20 cellular contexts compared by ENCODE assay signal in the genomic region with DNA sequence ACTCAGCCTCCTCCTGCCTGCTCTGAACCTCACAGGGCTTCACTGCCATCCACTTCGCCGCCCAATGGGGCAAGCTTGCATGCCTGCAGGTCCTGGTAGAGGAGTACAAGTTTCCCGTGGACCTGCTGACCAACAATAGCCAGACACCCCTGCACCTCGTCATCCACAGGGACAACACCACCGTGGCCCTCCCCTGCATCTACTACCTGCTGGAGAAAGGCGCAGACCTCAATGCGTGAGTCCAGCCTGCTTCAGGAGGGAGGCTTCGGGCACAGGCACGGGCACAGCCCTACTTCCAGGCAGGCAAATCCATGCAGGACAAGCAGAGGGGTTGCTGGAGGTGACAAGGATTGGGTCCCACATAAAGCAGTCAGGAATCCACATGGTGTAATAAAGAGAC. TPM values are rescaled to one million over a fixed set of nuclear protein-coding genes. Genes with fewer than 3 reads are reported as not detected.
A peak's percentile ranks its signal among the peaks of the same experiment; 100 is the strongest.
DNase-seq lines count a peak whose midpoint lies in the region; ATAC-seq and TF ChIP-seq lines count a peak whose summit lies in the region.
"Had no signal": no experiment of that assay in that cellular context is flagged by ENCODE, and none has a peak within 500 bp of the region (broad histone marks: within the 10 kb centered on the region; RNA-seq: fewer than 3 reads in every experiment).

No MANE protein-coding gene starts in this region.

- CTCF ChIA-PET in activated CD8-positive, alpha-beta T cell treated with anti-CD3 and anti-CD28 coated beads, Interleukin-2, amount 10 ng/mL, durations not matched to agents 7 days and 5 days (lab: Charles Lee): interaction anchor here (4.8 kb wide), 1 partner anchor 14 kb away, joined by 39 read pairs; no protein-coding TSS in a partner anchor
- CTCF ChIA-PET in activated CD8-positive, alpha-beta T cell treated with anti-CD3 and anti-CD28 coated beads for 36 hours (lab: Charles Lee): interaction anchor here (0.7 to 2.6 kb wide), 5 partner anchors 15 to 31 kb away, joined by 3 to 9 read pairs (median 4); no protein-coding TSS in a partner anchor
- CTCF ChIA-PET in naive thymus-derived CD4-positive, alpha-beta T cell (lab: Charles Lee): no interaction called here

- TF ChIP-seq POLR2A in testis (IDR thresholded peaks at IDR 0.05): no peak

- no peak for DNase-seq in activated CD8-positive, alpha-beta T cell treated with anti-CD3 and anti-CD28 coated beads, Interleukin-2, amount 10 ng/mL, durations not matched to agents 7 days and 5 days
- no peak for DNase-seq in activated CD8-positive, alpha-beta T cell treated with anti-CD3 and anti-CD28 coated beads for 36 hours
- DNase-seq in chondrocyte (ENCODE audit: low spot score) (no peak), testis (peak; percentile 13), HT-29 (ENCODE audit: low spot score) (no peak), hippocampal formation (lab: John Stamatoyannopoulos, UW) (no peak)
- DNase-seq in naive thymus-derived CD4-positive, alpha-beta T cell: no peak
- DNase-seq in stimulated activated CD4-positive, alpha-beta T cell treated with anti-CD3 and anti-CD28 coated beads, Interleukin-2, amount 100 ng/mL, for 24 hours: no peak
- DNase-seq: activated CD4-positive, alpha-beta T cell treated with anti-CD3 and anti-CD28 coated beads, Interleukin-2, amount 10 ng/mL, durations not matched to agents 24 days and 14 days; activated effector memory CD4-positive, alpha-beta T cell treated with Interleukin-2 at 50 U/mL for 16 hours; erythroblast; NCI-H2081 treated with DMSO at 0.1 percent for 48 hours; NCI-H526 treated with DMSO at 0.1 percent for 48 hours; PC-3 had no signal

- peaks cover 9% of the 10 kb centered on the region in 2 donors for H3K4me1 ChIP-seq in naive thymus-derived CD4-positive, alpha-beta T cell (ENCODE audit: control insufficient read depth in 2 of 2, insufficient read depth in 2 of 2, low read length in 2 of 2)
- peaks cover 15% of the 10 kb centered on the region for H3K4me1 ChIP-seq in testis

- no peaks in the 10 kb centered on the region for H3K9me3 Mint-ChIP-seq in activated CD8-positive, alpha-beta T cell treated with anti-CD3 and anti-CD28 coated beads, Interleukin-2, amount 10 ng/mL, durations not matched to agents 7 days and 5 days (ENCODE audit: insufficient read depth)
- no peaks in the 10 kb centered on the region for H3K9me3 Mint-ChIP-seq in activated CD8-positive, alpha-beta T cell treated with anti-CD3 and anti-CD28 coated beads for 36 hours
- H3K9me3 Mint-ChIP-seq in chondrocyte (ENCODE audit: low read depth): no peaks in the 10 kb centered on the region
- no peaks in the 10 kb centered on the region for H3K9me3 Mint-ChIP-seq in naive thymus-derived CD4-positive, alpha-beta T cell
- H3K9me3 Mint-ChIP-seq: activated CD4-positive, alpha-beta T cell treated with anti-CD3 and anti-CD28 coated beads, Interleukin-2, amount 10 ng/mL, durations not matched to agents 24 days and 14 days; CD4-positive, CD25-positive, alpha-beta regulatory T cell; stimulated activated naive CD8-positive, alpha-beta T cell treated with anti-CD3 and anti-CD28 coated beads, Interleukin-15, Interleukin-2, amounts not matched to agents 100 ng/mL and 50 ng/mL, for 24 hours had no signal

- peaks cover 22% of the 10 kb centered on the region for H3K4me1 Mint-ChIP-seq in activated CD8-positive, alpha-beta T cell treated with anti-CD3 and anti-CD28 coated beads, Interleukin-2, amount 10 ng/mL, durations not matched to agents 7 days and 5 days (ENCODE audit: low read depth)
- peaks cover 16% of the 10 kb centered on the region for H3K4me1 Mint-ChIP-seq in activated CD8-positive, alpha-beta T cell treated with anti-CD3 and anti-CD28 coated beads for 36 hours (ENCODE audit: low read depth)
- H3K4me1 Mint-ChIP-seq in chondrocyte (ENCODE audit: low read depth): peaks cover 17% of the 10 kb centered on the region
- H3K4me1 Mint-ChIP-seq in naive thymus-derived CD4-positive, alpha-beta T cell: peaks cover 15 to 28% (median 21%) of the 10 kb centered on the region in 7 donors

- H3K27me3 ChIP-seq in naive thymus-derived CD4-positive, alpha-beta T cell (ENCODE audit: control insufficient read depth in 2 of 2, insufficient read depth in 2 of 2, low read length in 2 of 2): no peaks in the 10 kb centered on the region
- H3K27me3 ChIP-seq in testis: no peaks in the 10 kb centered on the region

- POLR2A ChIA-PET in activated CD8-positive, alpha-beta T cell treated with anti-CD3 and anti-CD28 coated beads, Interleukin-2, amount 10 ng/mL, durations not matched to agents 7 days and 5 days (lab: Charles Lee): no interaction called here
- POLR2A ChIA-PET in activated CD8-positive, alpha-beta T cell treated with anti-CD3 and anti-CD28 coated beads for 36 hours (lab: Charles Lee): no interaction called here
- POLR2A ChIA-PET in naive thymus-derived CD4-positive, alpha-beta T cell (lab: Charles Lee): no interaction called here

- intact Hi-C loops in activated CD8-positive, alpha-beta T cell treated with anti-CD3 and anti-CD28 coated beads for 36 hours (cut with micrococcal nuclease): no loop called here
- intact Hi-C loops in naive thymus-derived CD4-positive, alpha-beta T cell (cut with micrococcal nuclease): loop anchor here (5.0 kb wide), 2 partner anchors 88 to 248 kb away; partner anchors contain the start of genes NAGK (in 1 of the 2) and PAIP2B (in 1 of the 2)
- intact Hi-C loops in testis (cut with DNase I; ENCODE audit: low total_unique reads): no loop called here

- TF ChIP-seq CTCF in activated CD8-positive, alpha-beta T cell treated with anti-CD3 and anti-CD28 coated beads for 36 hours (IDR thresholded peaks at IDR 0.05): no peak
- TF ChIP-seq CTCF in chondrocyte (IDR thresholded peaks at IDR 0.05): no peak
- no peak for TF ChIP-seq CTCF in testis (IDR thresholded peaks at IDR 0.05)

- no peaks in the 10 kb centered on the region for H3K9me3 ChIP-seq in naive thymus-derived CD4-positive, alpha-beta T cell (ENCODE audit: control insufficient read depth in 2 of 3, low read length in 3 of 3)
- no peaks in the 10 kb centered on the region for H3K9me3 ChIP-seq in testis

- WGBS in testis, 2 donors: 89 to 90% methylated on average over 6 to 9 of the region's 9 CpGs

- H3K36me3 Mint-ChIP-seq in activated CD8-positive, alpha-beta T cell treated with anti-CD3 and anti-CD28 coated beads, Interleukin-2, amount 10 ng/mL, durations not matched to agents 7 days and 5 days (ENCODE audit: low read depth): no peaks in the 10 kb centered on the region
- no peaks in the 10 kb centered on the region for H3K36me3 Mint-ChIP-seq in activated CD8-positive, alpha-beta T cell treated with anti-CD3 and anti-CD28 coated beads for 36 hours (ENCODE audit: low read depth)
- H3K36me3 Mint-ChIP-seq in chondrocyte (ENCODE audit: low read depth): no peaks in the 10 kb centered on the region
- peaks cover 0 to 2% (median 0%) of the 10 kb centered on the region in 5 donors for H3K36me3 Mint-ChIP-seq in naive thymus-derived CD4-positive, alpha-beta T cell
- H3K36me3 Mint-ChIP-seq: CD4-positive, CD25-positive, alpha-beta regulatory T cell had no signal

- ATAC-seq in activated CD8-positive, alpha-beta T cell treated with anti-CD3 and anti-CD28 coated beads, Interleukin-2, amount 10 ng/mL, durations not matched to agents 7 days and 5 days: no peak
- no peak for ATAC-seq in activated CD8-positive, alpha-beta T cell treated with anti-CD3 and anti-CD28 coated beads for 36 hours
- no peak for ATAC-seq in naive thymus-derived CD4-positive, alpha-beta T cell
- ATAC-seq: PC-3 had no signal

- H3K4me3 Mint-ChIP-seq in activated CD8-positive, alpha-beta T cell treated with anti-CD3 and anti-CD28 coated beads, Interleukin-2, amount 10 ng/mL, durations not matched to agents 7 days and 5 days: peak overlapping the region; percentile 39
- no peak overlapping the region for H3K4me3 Mint-ChIP-seq in activated CD8-positive, alpha-beta T cell treated with anti-CD3 and anti-CD28 coated beads for 36 hours
- H3K4me3 Mint-ChIP-seq in chondrocyte (ENCODE audit: unreplicated experiment): peak overlapping the region; percentile 48
- H3K4me3 Mint-ChIP-seq in naive thymus-derived CD4-positive, alpha-beta T cell: peak overlapping the region in 7 of 10 donors; percentile 52 to 79 (median 65)
- H3K4me3 Mint-ChIP-seq: activated CD4-positive, alpha-beta T cell treated with anti-CD3 and anti-CD28 coated beads, Interleukin-2, amount 10 ng/mL, durations not matched to agents 24 days and 14 days had no signal

- H3K36me3 ChIP-seq in naive thymus-derived CD4-positive, alpha-beta T cell (ENCODE audit: control insufficient read depth in 2 of 3, insufficient read depth in 3 of 3, low read length in 3 of 3): no peaks in the 10 kb centered on the region
- no peaks in the 10 kb centered on the region for H3K36me3 ChIP-seq in testis (ENCODE audit: low read depth, missing control alignments)

- no peak overlapping the region for H3K4me3 ChIP-seq in naive thymus-derived CD4-positive, alpha-beta T cell (ENCODE audit: low read length)
- H3K4me3 ChIP-seq in testis: no peak overlapping the region

- H3K27me3 Mint-ChIP-seq in activated CD8-positive, alpha-beta T cell treated with anti-CD3 and anti-CD28 coated beads, Interleukin-2, amount 10 ng/mL, durations not matched to agents 7 days and 5 days (ENCODE audit: low read depth): peaks cover 2% of the 10 kb centered on the region
- no peaks in the 10 kb centered on the region for H3K27me3 Mint-ChIP-seq in activated CD8-positive, alpha-beta T cell treated with anti-CD3 and anti-CD28 coated beads for 36 hours
- H3K27me3 Mint-ChIP-seq in chondrocyte (ENCODE audit: low read depth): no peaks in the 10 kb centered on the region
- H3K27me3 Mint-ChIP-seq in naive thymus-derived CD4-positive, alpha-beta T cell: peaks cover 0 to 7% (median 0%) of the 10 kb centered on the region in 5 donors
- H3K27me3 Mint-ChIP-seq: stimulated activated naive CD8-positive, alpha-beta T cell treated with anti-CD3 and anti-CD28 coated beads, Interleukin-15, Interleukin-2, amounts not matched to agents 100 ng/mL and 50 ng/mL, for 24 hours had no signal

- no peak overlapping the region for H3K27ac Mint-ChIP-seq in activated CD8-positive, alpha-beta T cell treated with anti-CD3 and anti-CD28 coated beads, Interleukin-2, amount 10 ng/mL, durations not matched to agents 7 days and 5 days
- no peak overlapping the region for H3K27ac Mint-ChIP-seq in activated CD8-positive, alpha-beta T cell treated with anti-CD3 and anti-CD28 coated beads for 36 hours
- no peak overlapping the region for H3K27ac Mint-ChIP-seq in chondrocyte (ENCODE audit: unreplicated experiment)
- H3K27ac Mint-ChIP-seq in naive thymus-derived CD4-positive, alpha-beta T cell: peak overlapping the region in 2 of 9 donors; percentile 59 to 76
- H3K27ac Mint-ChIP-seq: activated CD4-positive, alpha-beta T cell treated with anti-CD3 and anti-CD28 coated beads, Interleukin-2, amount 10 ng/mL, durations not matched to agents 24 days and 14 days; stimulated activated naive CD8-positive, alpha-beta T cell treated with anti-CD3 and anti-CD28 coated beads, Interleukin-15, Interleukin-2, amounts not matched to agents 100 ng/mL and 50 ng/mL, for 24 hours had no signal

- H3K27ac ChIP-seq in naive thymus-derived CD4-positive, alpha-beta T cell (ENCODE audit: low read depth, low read length): no peak overlapping the region
- H3K27ac ChIP-seq in testis: no peak overlapping the region

RNA-seq across cellular contexts. Expression of gene ANKRD53, which starts 1.2 kb away (rescaled TPM):
- not detected for total RNA-seq in activated CD8-positive, alpha-beta T cell treated with anti-CD3 and anti-CD28 coated beads, Interleukin-2, amount 10 ng/mL, durations not matched to agents 7 days and 5 days
- total RNA-seq in activated CD8-positive, alpha-beta T cell treated with anti-CD3 and anti-CD28 coated beads for 36 hours: not detected
- total RNA-seq in chondrocyte (0.85 to 2.2 TPM (median 1.8 TPM) in 3 replicates), testis (10 to 100 TPM; 10.6 to 36.3 TPM)
- total RNA-seq in naive thymus-derived CD4-positive, alpha-beta T cell: 1 to 10 TPM in 1 of 5 experiments, under 1 TPM in 3, not detected in 1; 0.21 to 1.5 (median 0.63) TPM
- polyA plus RNA-seq in naive thymus-derived CD4-positive, alpha-beta T cell: not detected
- polyA plus RNA-seq in testis (ENCODE audit: insufficient read depth, low read depth, low replicate concordance): 52.2 TPM
- 0.28 TPM in 1 of 2 replicates, not detected in the other for total RNA-seq in HT-29 (2014; rRNA removed; shearing (Covaris generic))
- total RNA-seq: A172; activated CD4-positive, alpha-beta T cell treated with anti-CD3 and anti-CD28 coated beads, Interleukin-2, amount 10 ng/mL, durations not matched to agents 24 days and 14 days; HepG2; PC-3; SK-MEL-5 had no signal
- polyA plus RNA-seq: keratinocyte had no signal

RNA-seq across cellular contexts. Expression of gene TEX261, which starts 15.0 kb away (rescaled TPM):
- total RNA-seq in activated CD8-positive, alpha-beta T cell treated with anti-CD3 and anti-CD28 coated beads, Interleukin-2, amount 10 ng/mL, durations not matched to agents 7 days and 5 days: 10 to 100 TPM; 55.9 to 59.4 TPM
- total RNA-seq in activated CD8-positive, alpha-beta T cell treated with anti-CD3 and anti-CD28 coated beads for 36 hours: 10 to 100 TPM; 38.8 to 39.9 TPM
- total RNA-seq in chondrocyte (54.1 to 57.3 TPM (median 56.8 TPM) in 3 replicates), testis (10 to 100 TPM; 39.0 to 40.7 TPM)
- total RNA-seq in naive thymus-derived CD4-positive, alpha-beta T cell: 10 to 100 TPM; 33.2 to 66.3 (median 56.4) TPM
- 10 to 100 TPM; 35.6 to 44.4 TPM for polyA plus RNA-seq in naive thymus-derived CD4-positive, alpha-beta T cell
- polyA plus RNA-seq in testis (ENCODE audit: insufficient read depth, low read depth, low replicate concordance): 133 TPM
- 43.3 and 50.1 TPM in 2 replicates for total RNA-seq in HT-29 (2014; rRNA removed; shearing (Covaris generic))

RNA-seq across cellular contexts. Expression of gene ATP6V1B1, which starts 43.9 kb away (rescaled TPM):
- not detected for total RNA-seq in activated CD8-positive, alpha-beta T cell treated with anti-CD3 and anti-CD28 coated beads, Interleukin-2, amount 10 ng/mL, durations not matched to agents 7 days and 5 days
- not detected for total RNA-seq in activated CD8-positive, alpha-beta T cell treated with anti-CD3 and anti-CD28 coated beads for 36 hours
- total RNA-seq in chondrocyte (3.7 to 5.0 TPM (median 3.9 TPM) in 3 replicates), testis (1 to 10 TPM; 1.7 to 2.9 TPM)
- total RNA-seq in naive thymus-derived CD4-positive, alpha-beta T cell: not detected
- not detected for polyA plus RNA-seq in naive thymus-derived CD4-positive, alpha-beta T cell
- polyA plus RNA-seq in testis (ENCODE audit: insufficient read depth, low read depth, low replicate concordance): not detected
- total RNA-seq in HT-29 (2014; rRNA removed; shearing (Covaris generic)): 32.8 and 43.9 TPM in 2 replicates
- total RNA-seq: activated CD4-positive, alpha-beta T cell treated with anti-CD3 and anti-CD28 coated beads, Interleukin-2, amount 10 ng/mL, durations not matched to agents 24 days and 14 days; CD4-positive, CD25-positive, alpha-beta regulatory T cell; PC-3 had no signal
- polyA plus RNA-seq: CD4-positive, CD25-positive, alpha-beta regulatory T cell; keratinocyte had no signal

Comparison
In these comparisons a context has a peak if more than half of its experiments do, and no peak if none do; other contexts are left out.
1. intact Hi-C loops: an anchor here in naive thymus-derived CD4-positive, alpha-beta T cell (5.0 kb wide); none called in activated CD8-positive, alpha-beta T cell treated with anti-CD3 and anti-CD28 coated beads for 36 hours and testis.